In the genomic region with DNA sequence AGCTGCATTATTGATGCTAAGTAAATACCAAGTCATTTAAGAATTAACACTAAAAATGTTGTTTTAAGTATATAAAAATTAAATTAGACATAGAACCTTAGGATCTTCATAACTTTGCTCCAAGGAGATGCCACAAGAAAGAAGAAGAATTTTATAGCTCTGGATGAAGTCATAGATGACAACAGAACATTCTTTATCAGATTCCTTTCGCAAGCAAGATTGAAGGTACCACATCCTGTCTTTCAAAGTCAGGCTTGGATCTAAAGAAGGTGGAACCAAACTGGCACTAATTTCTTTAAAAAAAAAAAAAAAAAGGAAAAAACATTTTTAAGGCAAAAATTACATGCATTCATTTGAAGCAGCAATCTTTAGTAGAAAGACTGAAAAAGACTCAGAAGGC, we compare ENCODE assay signal across 20 cellular contexts.
DNase-seq lines count a peak whose midpoint lies in the region; ATAC-seq, FAIRE-seq and TF ChIP-seq lines count a peak whose summit lies in the region.
"Had no signal": no experiment of that assay in that cellular context is flagged by ENCODE, and none has a peak within 500 bp of the region (broad histone marks: within the 10 kb centered on the region; RNA-seq: fewer than 3 reads in every experiment).

No MANE protein-coding gene starts in this region.

- H3K4me1 Mint-ChIP-seq in HFFc6 (ENCODE audit: low read depth) (peaks cover 49% of the 10 kb centered on the region), T-helper 17 cell (peaks cover 5% of the 10 kb centered on the region)

- no peak for TF ChIP-seq CTCF in A549 (IDR thresholded peaks at IDR 0.05)
- no peak for TF ChIP-seq CTCF in HFFc6 (IDR thresholded peaks at IDR 0.05)
- TF ChIP-seq CTCF in foreskin keratinocyte (conservative IDR thresholded peaks at IDR 0.05): no peak

- H3K4me3 Mint-ChIP-seq in HFFc6 (no peak overlapping the region; the same call in 1 of the 2 replicates), T-helper 17 cell (no peak overlapping the region)
- H3K4me3 Mint-ChIP-seq: CD8-positive, alpha-beta T cell; T-helper 1 cell treated with Interleukin-12 subunit alpha and Interleukin-12 subunit beta and Interleukin-4 antibody, amounts not matched to agents 30 μg/mL and 1 μg/mL, for 36 hours had no signal

- H3K36me3 Mint-ChIP-seq in HFFc6 (ENCODE audit: low read depth): peaks cover 9% of the 10 kb centered on the region; the same call in 1 of the 2 replicates
- no peaks in the 10 kb centered on the region for H3K36me3 Mint-ChIP-seq in T-helper 17 cell (ENCODE audit: low read depth)
- H3K36me3 Mint-ChIP-seq: CD8-positive, alpha-beta T cell had no signal

- no peak for TF ChIP-seq POLR2A in A549 (IDR thresholded peaks at IDR 0.05; ENCODE audit: low read length)

- H3K4me2 ChIP-seq in A549: peak overlapping the region; percentile 48; the same call in 2 of the 3 replicates

- 70% methylated on average over 1 of the region's 1 CpG for WGBS in A549 (ENCODE audit: missing lambda C conversion rate)

- no peak for TF ChIP-seq EP300 in A549 (IDR thresholded peaks at IDR 0.05)

- peak overlapping the region; percentile 84 for H3K27ac Mint-ChIP-seq in HFFc6
- peak overlapping the region; percentile 21 for H3K27ac Mint-ChIP-seq in T-helper 17 cell
- H3K27ac Mint-ChIP-seq: CD8-positive, alpha-beta T cell; T-helper 1 cell treated with Interleukin-12 subunit alpha and Interleukin-12 subunit beta and Interleukin-4 antibody, amounts not matched to agents 30 μg/mL and 1 μg/mL, for 36 hours had no signal

- H3K27me3 Mint-ChIP-seq in HFFc6 (ENCODE audit: insufficient read depth) (no peaks in the 10 kb centered on the region), T-helper 17 cell (no peaks in the 10 kb centered on the region)

- H3K4me1 ChIP-seq in A549 (peaks cover 17% of the 10 kb centered on the region; the same call in 2 of the 3 replicates), foreskin keratinocyte (peaks cover 9% of the 10 kb centered on the region)
- H3K4me1 ChIP-seq: HAP-1, stomach had no signal

- no peaks in the 10 kb centered on the region for H3K27me3 ChIP-seq in foreskin keratinocyte
- H3K27me3 ChIP-seq: stomach had no signal

- CTCF ChIA-PET in A549 (lab: Yijun Ruan, JAX): no interaction called here

- no peak for DNase-seq in A549 (ENCODE audit: low read depth in 1 of 2, low spot score in 1 of 2)
- no peak for DNase-seq in HFFc6
- no peak for DNase-seq in T-helper 17 cell
- peak in 1 of 2 donors; percentile 28 for DNase-seq in foreskin keratinocyte
- no peak for DNase-seq in hippocampal formation (lab: John Stamatoyannopoulos, UW)
- DNase-seq in T-helper 9 cell: no peak
- DNase-seq: anterior cingulate cortex; CD8-positive, alpha-beta T cell; head of caudate nucleus; NCI-H1930; NCI-H446 treated with DMSO at 0.1 percent for 48 hours; Right ventricle myocardium superior; stimulated activated CD4-positive, alpha-beta T cell treated with anti-CD3 and anti-CD28 coated beads, Interleukin-15, amount 100 ng/mL, for 24 hours; stomach had no signal

- no peaks in the 10 kb centered on the region for H3K9me3 Mint-ChIP-seq in HFFc6
- H3K9me3 Mint-ChIP-seq: CD8-positive, alpha-beta T cell; T-helper 1 cell treated with Interleukin-12 subunit alpha and Interleukin-12 subunit beta and Interleukin-4 antibody, amounts not matched to agents 30 μg/mL and 1 μg/mL, for 36 hours had no signal

- H3K9me3 ChIP-seq in A549 (no peaks in the 10 kb centered on the region), T-helper 17 cell (ENCODE audit: control insufficient read depth, low read length, poor library complexity, severe bottlenecking) (no peaks in the 10 kb centered on the region)
- H3K9me3 ChIP-seq: HAP-1, stomach had no signal

- no peak for TF ChIP-seq RAD21 in A549 (conservative IDR thresholded peaks at IDR 0.05 in 1 of 2, IDR thresholded peaks at IDR 0.05 in 1 of 2)

- POLR2A ChIA-PET in A549 (lab: Yijun Ruan, JAX): no interaction called here

- peak; percentile 46 for FAIRE-seq in A549 (lab: Jason Lieb, UNC)
- FAIRE-seq: islet of Langerhans had no signal

- H3K4me3 ChIP-seq in A549: no peak overlapping the region
- H3K4me3 ChIP-seq: coronary artery, HAP-1, stomach had no signal

- ATAC-seq in A549 (peak in 1 of 2 experiments; percentile 46; a peak in 2 of 6 replicates), T-helper 17 cell (no peak), foreskin keratinocyte (no peak), GM21526 (IDR thresholded peaks at IDR 0.05; ENCODE audit: low FRiP score, unreplicated experiment) (no peak), HG03565 (IDR thresholded peaks at IDR 0.05; ENCODE audit: unreplicated experiment) (no peak)
- ATAC-seq: CD8-positive, alpha-beta T cell had no signal

- 0 out of 6 replicates have a peak overlapping the region, but pooled peaks of 1 of the 2 experiments have one; percentile 15 for H3K27ac ChIP-seq in A549
- peak overlapping the region; percentile 22 for H3K27ac ChIP-seq in foreskin keratinocyte
- H3K27ac ChIP-seq: coronary artery, stomach had no signal

TF ChIP-seq in A549, 52 proteins besides CTCF, POLR2A, EP300 and RAD21:
- TF ChIP-seq HDAC2 (IDR thresholded peaks at IDR 0.05) (no peak), MAZ (IDR thresholded peaks at IDR 0.05; ENCODE audit: borderline replicate concordance, low read depth, low read length) (no peak), NPAS2 (CRISPR knock-in tag; IDR thresholded peaks at IDR 0.05; ENCODE audit: borderline replicate concordance) (no peak), KDM5A (IDR thresholded peaks at IDR 0.05) (no peak)
TF ChIP-seq in A549: peak in this region for 0.
